In genomic region chr18:46291149-46291548, GRCh38 we compare ENCODE assay signal across 16 cellular contexts.
A peak's percentile ranks its signal among the peaks of the same experiment; 100 is the strongest.
DNase-seq lines count a peak whose midpoint lies in the region; ATAC-seq and TF ChIP-seq lines count a peak whose summit lies in the region.
"Had no signal": no experiment of that assay in that cellular context is flagged by ENCODE, and none has a peak within 500 bp of the region (broad histone marks: within the 10 kb centered on the region; RNA-seq: fewer than 3 reads in every experiment).

No MANE protein-coding gene starts in this region.

- 85% methylated on average over 4 of the region's 4 CpGs for WGBS in right cardiac atrium
- 83 to 92% methylated on average over 4 of the region's 4 CpGs for WGBS in heart right ventricle, 2 donors

- no peaks in the 10 kb centered on the region for H3K9me3 ChIP-seq in right cardiac atrium (ENCODE audit: control insufficient read depth, low read length)
- no peaks in the 10 kb centered on the region for H3K9me3 ChIP-seq in heart right ventricle
- H3K9me3 ChIP-seq: Caco-2, prostate gland, spleen, uterus had no signal

- H3K4me1 ChIP-seq in right cardiac atrium (ENCODE audit: control insufficient read depth, insufficient read depth, low read length), result no peaks in the 10 kb centered on the region
- H3K4me1 ChIP-seq in heart right ventricle, result peaks cover 0 to 18% (median 0%) of the 10 kb centered on the region in 9 donors
- H3K4me1 ChIP-seq: Caco-2, prostate gland, uterus had no signal

- H3K27ac Mint-ChIP-seq in chondrocyte (ENCODE audit: unreplicated experiment), result no peak overlapping the region
- H3K27ac Mint-ChIP-seq in activated CD4-positive, alpha-beta memory T cell treated with anti-CD3 and anti-CD28 coated beads, Interleukin-2, amount 10 ng/mL, durations not matched to agents 7 days and 5 days, result no peak overlapping the region
- H3K27ac Mint-ChIP-seq: activated naive CD4-positive, alpha-beta T cell treated with anti-CD3 and anti-CD28 coated beads, Interleukin-2, amount 10 ng/mL, durations not matched to agents 7 days and 5 days; stimulated activated naive CD8-positive, alpha-beta T cell treated with anti-CD3 and anti-CD28 coated beads, Interleukin-15, Interleukin-2, amounts not matched to agents 100 ng/mL and 50 ng/mL, for 24 hours had no signal

- H3K36me3 ChIP-seq in heart right ventricle, result no peaks in the 10 kb centered on the region
- H3K36me3 ChIP-seq: prostate gland, spleen, uterus had no signal

- no peak overlapping the region for H3K4me3 Mint-ChIP-seq in chondrocyte (ENCODE audit: unreplicated experiment)
- no peak overlapping the region for H3K4me3 Mint-ChIP-seq in activated CD4-positive, alpha-beta memory T cell treated with anti-CD3 and anti-CD28 coated beads, Interleukin-2, amount 10 ng/mL, durations not matched to agents 7 days and 5 days
- H3K4me3 Mint-ChIP-seq: activated naive CD4-positive, alpha-beta T cell treated with anti-CD3 and anti-CD28 coated beads, Interleukin-2, amount 10 ng/mL, durations not matched to agents 7 days and 5 days; effector memory CD8-positive, alpha-beta T cell; stimulated activated naive CD8-positive, alpha-beta T cell treated with anti-CD3 and anti-CD28 coated beads, Interleukin-15, Interleukin-2, amounts not matched to agents 100 ng/mL and 50 ng/mL, for 24 hours had no signal

- H3K4me1 Mint-ChIP-seq in chondrocyte (ENCODE audit: low read depth), result peaks cover 5% of the 10 kb centered on the region
- H3K4me1 Mint-ChIP-seq in activated CD4-positive, alpha-beta memory T cell treated with anti-CD3 and anti-CD28 coated beads, Interleukin-2, amount 10 ng/mL, durations not matched to agents 7 days and 5 days, result no peaks in the 10 kb centered on the region
- H3K4me1 Mint-ChIP-seq: activated naive CD4-positive, alpha-beta T cell treated with anti-CD3 and anti-CD28 coated beads, Interleukin-2, amount 10 ng/mL, durations not matched to agents 7 days and 5 days had no signal

- no peaks in the 10 kb centered on the region for H3K36me3 Mint-ChIP-seq in chondrocyte (ENCODE audit: low read depth)
- H3K36me3 Mint-ChIP-seq in activated CD4-positive, alpha-beta memory T cell treated with anti-CD3 and anti-CD28 coated beads, Interleukin-2, amount 10 ng/mL, durations not matched to agents 7 days and 5 days (ENCODE audit: low read depth), result no peaks in the 10 kb centered on the region
- H3K36me3 Mint-ChIP-seq: activated naive CD4-positive, alpha-beta T cell treated with anti-CD3 and anti-CD28 coated beads, Interleukin-2, amount 10 ng/mL, durations not matched to agents 7 days and 5 days had no signal

- ATAC-seq in Right ventricle myocardium superior (ENCODE audit: poor library complexity) (peak; percentile 27), right cardiac atrium (no peak), GM18519 (IDR thresholded peaks at IDR 0.05; ENCODE audit: low FRiP score, unreplicated experiment) (no peak), heart right ventricle (no peak)
- ATAC-seq: effector memory CD8-positive, alpha-beta T cell had no signal

- intact Hi-C loops in Right ventricle myocardium superior (cut with DNase I) (no loop called here), right cardiac atrium (cut with DNase I) (no loop called here), heart right ventricle (cut with DNase I) (loop anchor here in 2 of 10 donors (10.0 kb wide), 2 partner anchors 114 to 184 kb away; no protein-coding TSS in a partner anchor)

- no peak overlapping the region for H3K4me3 ChIP-seq in right cardiac atrium (ENCODE audit: low read length)
- no peak overlapping the region for H3K4me3 ChIP-seq in heart right ventricle
- H3K4me3 ChIP-seq: prostate gland, spleen, uterus had no signal

- H3K9me3 Mint-ChIP-seq in chondrocyte (ENCODE audit: low read depth), result no peaks in the 10 kb centered on the region
- H3K9me3 Mint-ChIP-seq in activated CD4-positive, alpha-beta memory T cell treated with anti-CD3 and anti-CD28 coated beads, Interleukin-2, amount 10 ng/mL, durations not matched to agents 7 days and 5 days, result no peaks in the 10 kb centered on the region
- H3K9me3 Mint-ChIP-seq: activated naive CD4-positive, alpha-beta T cell treated with anti-CD3 and anti-CD28 coated beads, Interleukin-2, amount 10 ng/mL, durations not matched to agents 7 days and 5 days; effector memory CD8-positive, alpha-beta T cell; stimulated activated naive CD8-positive, alpha-beta T cell treated with anti-CD3 and anti-CD28 coated beads, Interleukin-15, Interleukin-2, amounts not matched to agents 100 ng/mL and 50 ng/mL, for 24 hours had no signal

- H3K27ac ChIP-seq in right cardiac atrium (ENCODE audit: low read length), result no peak overlapping the region
- H3K27ac ChIP-seq in heart right ventricle, result no peak overlapping the region
- H3K27ac ChIP-seq: prostate gland, spleen, uterus had no signal

- DNase-seq in Right ventricle myocardium superior (no peak), right cardiac atrium (no peak), NOMO-1 treated with DMSO at 0.1 percent for 48 hours (lab: John Stamatoyannopoulos, UW; ENCODE audit: unreplicated experiment) (peak; percentile 67), ecto neural progenitor cell (ENCODE audit: low spot score) (peak; percentile 23), chondrocyte (ENCODE audit: low spot score) (no peak), heart right ventricle (no peak)
- no peak for DNase-seq in activated CD4-positive, alpha-beta memory T cell treated with anti-CD3 and anti-CD28 coated beads, Interleukin-2, amount 10 ng/mL, durations not matched to agents 7 days and 5 days
- DNase-seq: activated naive CD4-positive, alpha-beta T cell treated with anti-CD3 and anti-CD28 coated beads, Interleukin-2, amount 10 ng/mL, durations not matched to agents 7 days and 5 days; Caco-2; effector memory CD8-positive, alpha-beta T cell; NCI-H226; spleen; uterus had no signal

- CTCF ChIA-PET in activated CD4-positive, alpha-beta memory T cell treated with anti-CD3 and anti-CD28 coated beads, Interleukin-2, amount 10 ng/mL, durations not matched to agents 7 days and 5 days (lab: Charles Lee), result interaction anchor here (1.5 to 1.8 kb wide), 2 partner anchors 9 to 118 kb away, joined by 4 to 10 read pairs; a partner anchor contains a TSS

- H3K27me3 ChIP-seq in right cardiac atrium (ENCODE audit: control insufficient read depth, insufficient read depth) (no peaks in the 10 kb centered on the region), heart right ventricle (no peaks in the 10 kb centered on the region)
- H3K27me3 ChIP-seq: spleen, uterus had no signal

- POLR2A ChIA-PET in activated CD4-positive, alpha-beta memory T cell treated with anti-CD3 and anti-CD28 coated beads, Interleukin-2, amount 10 ng/mL, durations not matched to agents 7 days and 5 days (lab: Charles Lee), result interaction anchor here (1.0 kb wide), 1 partner anchor 118 kb away, joined by 3 read pairs; a partner anchor contains a TSS

- peaks cover 2% of the 10 kb centered on the region for H3K27me3 Mint-ChIP-seq in chondrocyte (ENCODE audit: low read depth)
- no peaks in the 10 kb centered on the region for H3K27me3 Mint-ChIP-seq in activated CD4-positive, alpha-beta memory T cell treated with anti-CD3 and anti-CD28 coated beads, Interleukin-2, amount 10 ng/mL, durations not matched to agents 7 days and 5 days
- H3K27me3 Mint-ChIP-seq: activated naive CD4-positive, alpha-beta T cell treated with anti-CD3 and anti-CD28 coated beads, Interleukin-2, amount 10 ng/mL, durations not matched to agents 7 days and 5 days; effector memory CD8-positive, alpha-beta T cell; stimulated activated naive CD8-positive, alpha-beta T cell treated with anti-CD3 and anti-CD28 coated beads, Interleukin-15, Interleukin-2, amounts not matched to agents 100 ng/mL and 50 ng/mL, for 24 hours had no signal

- TF ChIP-seq CTCF in chondrocyte (IDR thresholded peaks at IDR 0.05) (no peak), heart right ventricle (IDR thresholded peaks at IDR 0.05) (peak in 2 of 9 donors; percentile 7 to 10)

Comparison
In these comparisons a context has a peak if more than half of its experiments do, and no peak if none do; other contexts are left out.
1. DNase-seq: peak in NOMO-1 treated with DMSO at 0.1 percent for 48 hours (single experiment) and ecto neural progenitor cell (single experiment); none in Right ventricle myocardium superior (single experiment), right cardiac atrium (0 of 3), chondrocyte (single experiment), activated CD4-positive, alpha-beta memory T cell treated with anti-CD3 and anti-CD28 coated beads, Interleukin-2, amount 10 ng/mL, durations not matched to agents 7 days and 5 days (single experiment) and heart right ventricle (0 of 2).